Comparison of ENCODE assay signal across 16 cellular contexts in genomic region chr3:10997196-10997595, GRCh38. TPM values are rescaled to one million over a fixed set of nuclear protein-coding genes. Genes with fewer than 3 reads are reported as not detected.
DNase-seq lines count a peak whose midpoint lies in the region; ATAC-seq and TF ChIP-seq lines count a peak whose summit lies in the region.
"Had no signal": no experiment of that assay in that cellular context is flagged by ENCODE, and none has a peak within 500 bp of the region (broad histone marks: within the 10 kb centered on the region; RNA-seq: fewer than 3 reads in every experiment).

No MANE protein-coding gene starts in this region.

- CTCF ChIA-PET in HEK293 (lab: Yijun Ruan, JAX): interaction anchor here (0.6 to 1.9 kb wide), 2 partner anchors 14 to 62 kb away, joined by 3 to 10 read pairs; no protein-coding TSS in a partner anchor

- H3K9me3 ChIP-seq in HEK293 (ENCODE audit: control insufficient read depth, insufficient read depth, low read depth, low read length) (no peaks in the 10 kb centered on the region), right lobe of liver (no peaks in the 10 kb centered on the region)
- H3K9me3 ChIP-seq: BE2C had no signal

- intact Hi-C loops in right lobe of liver (cut with DNase I): no loop called here

- DNase-seq in cerebellar cortex (ENCODE audit: low spot score) (peak; percentile 22), right lobe of liver (no peak), substantia nigra (lab: John Stamatoyannopoulos, UW) (peak in 6 of 49 donors; percentile 20 to 58 (median 28)), EL (no peak), NCI-H1436 treated with DMSO at 0.1 percent for 48 hours (lab: John Stamatoyannopoulos, UW) (no peak)
- DNase-seq: BE2C; CD8-positive, alpha-beta T cell; COR-L47; DMS153; DND-41; GM23248; IMR-90 had no signal

- H3K4me1 ChIP-seq in HEK293 (ENCODE audit: control insufficient read depth, insufficient read depth, low read length) (no peaks in the 10 kb centered on the region), right lobe of liver (peaks cover 0 to 83% (median 41%) of the 10 kb centered on the region in 4 donors)
- H3K4me1 ChIP-seq: BE2C had no signal

- no peaks in the 10 kb centered on the region for H3K27me3 ChIP-seq in right lobe of liver

- POLR2A ChIA-PET in HEK293 (lab: Yijun Ruan, JAX): no interaction called here

- 37% methylated on average over 4 of the region's 5 CpGs for WGBS in right lobe of liver (ENCODE audit: insufficient coverage, low coverage, low lambda C conversion rate, missing lambda C conversion rate)

- TF ChIP-seq CTCF in HEK293 (tag by site-specific recombination; IDR thresholded peaks at IDR 0.05): no peak
- no peak for TF ChIP-seq CTCF in right lobe of liver (IDR thresholded peaks at IDR 0.05)

- TF ChIP-seq POLR2A in right lobe of liver (IDR thresholded peaks at IDR 0.05): no peak

- no peak overlapping the region for H3K4me3 ChIP-seq in HEK293 (ENCODE audit: low read depth, low read length)
- no peak overlapping the region for H3K4me3 ChIP-seq in right lobe of liver
- H3K4me3 ChIP-seq: GM23248 had no signal

- H3K27ac ChIP-seq in HEK293 (ENCODE audit: extremely low read depth, low read depth, low read length): no peak overlapping the region
- peak overlapping the region in 2 of 3 donors; percentile 84 to 89 for H3K27ac ChIP-seq in right lobe of liver
- H3K27ac ChIP-seq in substantia nigra (ENCODE audit: low read depth, low read length, poor library complexity, severe bottlenecking): peak overlapping the region; percentile 96
- H3K27ac ChIP-seq: C4-2B, GM23248 had no signal

- ATAC-seq in right lobe of liver: no peak
- ATAC-seq in HG02981 (IDR thresholded peaks at IDR 0.05; ENCODE audit: unreplicated experiment): no peak
- ATAC-seq: CD8-positive, alpha-beta T cell; HCT116 had no signal

- H3K36me3 ChIP-seq in HEK293 (ENCODE audit: control insufficient read depth in 2 of 2, insufficient read depth in 1 of 2, low read length in 2 of 2) (no peaks in the 10 kb centered on the region), right lobe of liver (no peaks in the 10 kb centered on the region)
- H3K36me3 ChIP-seq: BE2C had no signal

TF ChIP-seq in HEK293, 187 proteins besides CTCF, POLR2A, EP300 and RAD21:
- TF ChIP-seq SCRT1 (tag by site-specific recombination; IDR thresholded peaks at IDR 0.05; ENCODE audit: borderline replicate concordance): 0 out of 2 replicates have a peak, but pooled peaks have one; percentile 22
- no peak for TF ChIP-seq ZNF530 (tag by site-specific recombination; IDR thresholded peaks at IDR 0.05; ENCODE audit: low read depth)
- TF ChIP-seq ZNF354C (tag by site-specific recombination; IDR thresholded peaks at IDR 0.05; ENCODE audit: borderline replicate concordance, low read depth): no peak
- 0 out of 2 replicates have a peak, but pooled peaks have one; percentile 15 for TF ChIP-seq SCRT2 (tag by site-specific recombination; IDR thresholded peaks at IDR 0.05)
- TF ChIP-seq GLI4 (tag by site-specific recombination; IDR thresholded peaks at IDR 0.05): no peak
- TF ChIP-seq OVOL3 (tag by site-specific recombination; IDR thresholded peaks at IDR 0.05): no peak
- no peak for TF ChIP-seq ZNF830 (tag by site-specific recombination; IDR thresholded peaks at IDR 0.05; ENCODE audit: low read depth)
- no peak for TF ChIP-seq ZNF398 (tag by site-specific recombination; IDR thresholded peaks at IDR 0.05)
- TF ChIP-seq HOXC10 (CRISPR knock-in tag; IDR thresholded peaks at IDR 0.05): no peak
- no peak for TF ChIP-seq ZNF157 (tag by site-specific recombination; IDR thresholded peaks at IDR 0.05)

RNA-seq across cellular contexts. Expression of gene SLC6A1, which starts 4.6 kb away (rescaled TPM):
- total RNA-seq in right lobe of liver: 10 to 100 TPM; 14.5 to 70.1 (median 37.3) TPM
- total RNA-seq: CD8-positive, alpha-beta T cell; GM23248; IMR-90 had no signal
